ENCODE assay signal across 20 cellular contexts in genomic region chr1:245990315-245991022, GRCh38.
DNase-seq lines count a peak whose midpoint lies in the region; ATAC-seq, FAIRE-seq and TF ChIP-seq lines count a peak whose summit lies in the region.
"Had no signal": no experiment of that assay in that cellular context is flagged by ENCODE, and none has a peak within 500 bp of the region (broad histone marks: within the 10 kb centered on the region; RNA-seq: fewer than 3 reads in every experiment).

No MANE protein-coding gene starts in this region.

- H3K9me1 ChIP-seq in K562 (ENCODE audit: control insufficient read depth, insufficient read depth, low read length), result no peaks in the 10 kb centered on the region

- no peak overlapping the region for H3K4me2 ChIP-seq in K562 (ENCODE audit: insufficient read depth, low read length)

- no peaks in the 10 kb centered on the region for H3K27me3 ChIP-seq in K562 (ENCODE audit: control insufficient read depth in 2 of 2, insufficient read depth in 2 of 2, low read length in 2 of 2)
- H3K27me3 ChIP-seq: Peyer's patch, uterus had no signal

- peaks cover 4 to 30% of the 10 kb centered on the region in 2 experiments; a peak in 4 of 5 replicates for H3K4me1 ChIP-seq in K562 (replicated peaks in 1 of 2; ENCODE audit: control insufficient read depth in 2 of 2, insufficient read depth in 2 of 2, low read length in 2 of 2)
- H3K4me1 ChIP-seq: uterus had no signal

- no peaks in the 10 kb centered on the region for H3K9me3 ChIP-seq in K562 (replicated peaks; ENCODE audit: control insufficient read depth, insufficient read depth, low read depth, low read length)
- H3K9me3 ChIP-seq: left ventricle myocardium inferior, Peyer's patch, uterus had no signal

- no peak for TF ChIP-seq POLR2A in K562 (conservative IDR thresholded peaks at IDR 0.05)

- in situ Hi-C loops in K562 (cut with MboI), result no loop called here

- TF ChIP-seq RAD21 in K562 (CRISPR knock-in tag; conservative IDR thresholded peaks at IDR 0.05 in 1 of 2, IDR thresholded peaks at IDR 0.05 in 1 of 2), result no peak

- H3K27ac ChIP-seq in K562 (ENCODE audit: extremely low read depth, low read depth, low read length), result no peak overlapping the region
- H3K27ac ChIP-seq: left ventricle myocardium inferior, Peyer's patch, uterus, WERI-Rb-1 had no signal

- ATAC-seq in GM18508 (IDR thresholded peaks at IDR 0.05; ENCODE audit: insufficient read depth, unreplicated experiment), result peak; percentile 77
- peak; percentile 70 for ATAC-seq in GM21515 (IDR thresholded peaks at IDR 0.05; ENCODE audit: unreplicated experiment)
- peak; percentile 56 for ATAC-seq in HG03439 (IDR thresholded peaks at IDR 0.05; ENCODE audit: unreplicated experiment)
- ATAC-seq in K562, result no peak
- ATAC-seq in Right ventricle myocardium superior (ENCODE audit: poor library complexity), result no peak
- ATAC-seq: activated T-helper 17 cell treated with anti-CD3 and anti-CD28 coated beads, Interleukin-2, amount 50 U/mL, for 72 hours had no signal

- CTCF ChIA-PET in K562 (lab: Yijun Ruan, JAX; ENCODE audit: low intra/inter-chr PET ratio), result no interaction called here

- H4K20me1 ChIP-seq in K562 (replicated peaks; ENCODE audit: control insufficient read depth, insufficient read depth, low read length), result no peaks in the 10 kb centered on the region

- WGBS in K562 (ENCODE audit: insufficient coverage, low coverage, missing lambda C conversion rate), result 57% methylated on average over 6 of the region's 6 CpGs

- H3K36me3 ChIP-seq in K562 (ENCODE audit: control insufficient read depth, insufficient read depth, low read length), result peaks cover under 1% of the 10 kb centered on the region; the same call in 1 of the 3 replicates
- H3K36me3 ChIP-seq: left ventricle myocardium inferior, Peyer's patch, uterus, WERI-Rb-1 had no signal

- H3K79me2 ChIP-seq in K562 (ENCODE audit: control insufficient read depth, insufficient read depth, low read length), result peaks cover 45% of the 10 kb centered on the region

- DNase-seq in K562 (ENCODE audit: extremely low read depth in 1 of 4, low spot score in 3 of 4) (no peak), foreskin melanocyte (no peak), midbrain (lab: John Stamatoyannopoulos, UW) (no peak), Right ventricle myocardium superior (no peak), DMS53 treated with DMSO at 0.1 percent for 48 hours (lab: John Stamatoyannopoulos, UW; ENCODE audit: unreplicated experiment) (no peak)
- DNase-seq: left ventricle myocardium inferior; naive B cell; NCI-H2029; NCI-H524 treated with DMSO at 0.1 percent for 48 hours; Peyer's patch; posterior cingulate gyrus; stimulated activated CD4-positive, alpha-beta T cell treated with anti-CD3 and anti-CD28 coated beads, Interleukin-12 subunit alpha, Interleukin-12 subunit beta, amount 100 ng/mL, for 4 hours; uterus; WERI-Rb-1 had no signal

- no peak for TF ChIP-seq EP300 in K562 (IDR thresholded peaks at IDR 0.05; ENCODE audit: low read length)

- H2AFZ ChIP-seq in K562 (ENCODE audit: low read depth, low read length), result no peak overlapping the region

- POLR2A ChIA-PET in K562 (lab: Yijun Ruan, JAX), result no interaction called here

- no peak overlapping the region for H3K9ac ChIP-seq in K562 (ENCODE audit: insufficient read depth in 1 of 2, low read depth in 2 of 2, low read length in 2 of 2)

- no peak for FAIRE-seq in K562 (lab: Jason Lieb, UNC)
- FAIRE-seq: GM12892, H54 had no signal

- intact Hi-C loops in K562 (cut with micrococcal nuclease), result no loop called here
- intact Hi-C loops in Right ventricle myocardium superior (cut with DNase I), result no loop called here

- no TSS peak for BruUV-seq in K562 (replicated peaks; lab: Mats Ljungman, UMichigan)

- no peak overlapping the region for H3K4me3 ChIP-seq in K562
- H3K4me3 ChIP-seq: left ventricle myocardium inferior, Peyer's patch, uterus had no signal

- no peak for TF ChIP-seq CTCF in K562 (IDR thresholded peaks at IDR 0.05 in 2 of 3, conservative IDR thresholded peaks at IDR 0.05 in 1 of 3; ENCODE audit: insufficient read depth in 2 of 3, low read depth in 1 of 3, low read length in 3 of 3)

TF ChIP-seq in K562, 482 proteins besides CTCF, POLR2A, EP300 and RAD21:
- TF ChIP-seq E2F6 (IDR thresholded peaks at IDR 0.05; ENCODE audit: borderline replicate concordance in 1 of 2, extremely low read depth in 1 of 2, insufficient read depth in 1 of 2, insufficient read length in 1 of 2, low read depth in 1 of 2, low read length in 1 of 2, poor library complexity in 1 of 2, severe bottlenecking in 1 of 2) (no peak), FOXM1 (IDR thresholded peaks at IDR 0.05; ENCODE audit: low read depth) (no peak), FOXM1 (CRISPR knock-in tag; IDR thresholded peaks at IDR 0.05; ENCODE audit: low read depth) (no peak), PTBP1 (IDR thresholded peaks at IDR 0.05; ENCODE audit: low read depth, low read length) (no peak), ZKSCAN3 (CRISPR knock-in tag; IDR thresholded peaks at IDR 0.05) (no peak), SETDB1 (IDR thresholded peaks at IDR 0.05; ENCODE audit: low read length) (no peak), HMBOX1 (IDR thresholded peaks at IDR 0.05) (peak; percentile 67), ZNF639 (CRISPR knock-in tag; conservative IDR thresholded peaks at IDR 0.05 in 1 of 2, IDR thresholded peaks at IDR 0.05 in 1 of 2) (no peak), NCOA4 (IDR thresholded peaks at IDR 0.05; ENCODE audit: partially characterized antibody) (no peak), POLR2AphosphoS5 (IDR thresholded peaks at IDR 0.05; ENCODE audit: control insufficient read depth, insufficient read depth, low read depth, low read length) (no peak)

Comparison
In these comparisons a context has a peak if more than half of its experiments do, and no peak if none do; other contexts are left out.
1. ATAC-seq: peak in GM18508 (single experiment), GM21515 (single experiment) and HG03439 (single experiment); none in K562 (single experiment) and Right ventricle myocardium superior (single experiment).